1 cellular context compared by ENCODE assay signal in genomic region chr6:129183681-129184216, GRCh38.
A peak's percentile ranks its signal among the peaks of the same experiment; 100 is the strongest.
TF ChIP-seq lines count a peak whose summit lies in the region.

No MANE protein-coding gene starts in this region.

TF ChIP-seq in HEK293, 187 proteins besides CTCF, POLR2A, EP300 and RAD21 (continued from another document and continues in another):
- TF ChIP-seq ZNF518A (tag by site-specific recombination; conservative IDR thresholded peaks at IDR 0.05; ENCODE audit: low read depth) (peak; percentile 65; the same call in 1 of the 2 replicates), KLF8 (tag by site-specific recombination; IDR thresholded peaks at IDR 0.05) (peak; percentile 90; the same call in 1 of the 2 replicates), GLI2 (tag by site-specific recombination; IDR thresholded peaks at IDR 0.05; ENCODE audit: borderline replicate concordance, low read depth) (peak; percentile 88), ZNF530 (tag by site-specific recombination; IDR thresholded peaks at IDR 0.05; ENCODE audit: low read depth) (no peak), TRIM28 (IDR thresholded peaks at IDR 0.05; ENCODE audit: borderline replicate concordance, low read length) (peak; percentile 90; the same call in 1 of the 2 replicates), KLF10 (tag by site-specific recombination; IDR thresholded peaks at IDR 0.05) (peak; percentile 49), ZNF311 (tag by site-specific recombination; IDR thresholded peaks at IDR 0.05; ENCODE audit: borderline replicate concordance) (no peak), BCL11A (tag by site-specific recombination; IDR thresholded peaks at IDR 0.05; ENCODE audit: low read depth) (peak; percentile 92), BCL11B (tag by site-specific recombination; IDR thresholded peaks at IDR 0.05; ENCODE audit: low read depth) (peak; percentile 92), ATF2 (tag by site-specific recombination; IDR thresholded peaks at IDR 0.05; ENCODE audit: low read depth) (peak; percentile 88), GFI1B (tag by site-specific recombination; IDR thresholded peaks at IDR 0.05) (peak; percentile 82; the same call in 1 of the 2 replicates), ZNF658 (tag by site-specific recombination; IDR thresholded peaks at IDR 0.05) (no peak), ZNF175 (tag by site-specific recombination; IDR thresholded peaks at IDR 0.05) (no peak), ZNF561 (tag by site-specific recombination; IDR thresholded peaks at IDR 0.05; ENCODE audit: borderline replicate concordance) (0 out of 2 replicates have a peak, but pooled peaks have one; percentile 36), REST (tag by site-specific recombination; IDR thresholded peaks at IDR 0.05) (no peak), TCF7L2 (IDR thresholded peaks at IDR 0.05; ENCODE audit: borderline replicate concordance, low read depth, low read length) (peak; percentile 85), ZNF558 (tag by site-specific recombination; IDR thresholded peaks at IDR 0.05) (no peak), ZNF140 (tag by site-specific recombination; IDR thresholded peaks at IDR 0.05) (no peak), ZNF138 (tag by site-specific recombination; IDR thresholded peaks at IDR 0.05; ENCODE audit: borderline replicate concordance) (0 out of 2 replicates have a peak, but pooled peaks have one; percentile 44), ZNF449 (tag by site-specific recombination; IDR thresholded peaks at IDR 0.05) (peak; percentile 56), ZEB2 (tag by site-specific recombination; IDR thresholded peaks at IDR 0.05) (peak; percentile 89), ZNF146 (tag by site-specific recombination; IDR thresholded peaks at IDR 0.05) (peak; percentile 58; the same call in 1 of the 2 replicates), OVOL3 (tag by site-specific recombination; IDR thresholded peaks at IDR 0.05) (peak; percentile 97), ZNF211 (tag by site-specific recombination; IDR thresholded peaks at IDR 0.05; ENCODE audit: low read depth) (no peak), ZNF629 (tag by site-specific recombination; IDR thresholded peaks at IDR 0.05) (peak; percentile 93), ZNF366 (tag by site-specific recombination; conservative IDR thresholded peaks at IDR 0.05) (peak; percentile 58; the same call in 1 of the 2 replicates), ZNF585B (tag by site-specific recombination; IDR thresholded peaks at IDR 0.05) (no peak), ZNF148 (tag by site-specific recombination; IDR thresholded peaks at IDR 0.05; ENCODE audit: borderline replicate concordance) (no peak), RBAK (tag by site-specific recombination; IDR thresholded peaks at IDR 0.05) (no peak), ZNF785 (tag by site-specific recombination; IDR thresholded peaks at IDR 0.05) (no peak), ZNF791 (tag by site-specific recombination; IDR thresholded peaks at IDR 0.05) (no peak), ZNF624 (tag by site-specific recombination; IDR thresholded peaks at IDR 0.05) (no peak), HOXC10 (CRISPR knock-in tag; IDR thresholded peaks at IDR 0.05) (no peak), ELK4 (IDR thresholded peaks at IDR 0.05; ENCODE audit: borderline replicate concordance, low read depth, low read length) (no peak), REPIN1 (tag by site-specific recombination; IDR thresholded peaks at IDR 0.05; ENCODE audit: low read depth) (peak; percentile 79; the same call in 1 of the 2 replicates), ZNF639 (tag by site-specific recombination; IDR thresholded peaks at IDR 0.05) (no peak; the same call in 1 of the 2 replicates), ZNF324 (tag by site-specific recombination; IDR thresholded peaks at IDR 0.05) (peak; percentile 42; the same call in 1 of the 2 replicates), ZNF133 (tag by site-specific recombination; IDR thresholded peaks at IDR 0.05) (no peak), ZNF580 (tag by site-specific recombination; IDR thresholded peaks at IDR 0.05) (peak; percentile 97), PRDM1 (tag by site-specific recombination; IDR thresholded peaks at IDR 0.05) (peak; percentile 52; the same call in 1 of the 2 replicates), KLF7 (tag by site-specific recombination; IDR thresholded peaks at IDR 0.05; ENCODE audit: borderline replicate concordance) (peak; percentile 79; the same call in 1 of the 2 replicates), ZNF621 (tag by site-specific recombination; IDR thresholded peaks at IDR 0.05) (no peak), ZNF221 (tag by site-specific recombination; IDR thresholded peaks at IDR 0.05; ENCODE audit: borderline replicate concordance) (0 out of 2 replicates have a peak, but pooled peaks have one; percentile 14), ZNF560 (tag by site-specific recombination; IDR thresholded peaks at IDR 0.05; ENCODE audit: borderline replicate concordance) (no peak), WT1 (tag by site-specific recombination; IDR thresholded peaks at IDR 0.05) (peak; percentile 52), ZBTB20 (tag by site-specific recombination; IDR thresholded peaks at IDR 0.05) (peak; percentile 70), ZNF623 (tag by site-specific recombination; IDR thresholded peaks at IDR 0.05) (no peak; the same call in 1 of the 2 replicates)
